In genomic region chr16:46390660-46391462, GRCh38 we compare ENCODE assay signal across 8 cellular contexts.
DNase-seq lines count a peak whose midpoint lies in the region; ATAC-seq, FAIRE-seq and TF ChIP-seq lines count a peak whose summit lies in the region.
"Not testable (repeated sequence)": the region's sequence is repeated elsewhere in the genome, so short reads cannot be mapped to it uniquely, and the experiment has no call there.

No MANE protein-coding gene starts in this region.

- H3K4me3 ChIP-seq in PC-3 (ENCODE audit: low read length); astrocyte (ENCODE audit: insufficient read depth, low read depth, low read length); HepG2 (replicated peaks in 1 of 3; ENCODE audit: insufficient read depth in 1 of 3, low read depth in 2 of 3, low read length in 3 of 3); neural progenitor cell: not testable (repeated sequence)

- not testable (repeated sequence) for H3K4me2 ChIP-seq in PC-3 (ENCODE audit: low read length); astrocyte (ENCODE audit: low read length); HepG2 (ENCODE audit: low read depth, low read length); neural progenitor cell

- not testable (repeated sequence) for H3K9ac ChIP-seq in PC-3 (ENCODE audit: low read length); astrocyte (ENCODE audit: low read length); HepG2 (ENCODE audit: insufficient read depth, low read depth, low read length); neural progenitor cell

- peak; percentile 47 for DNase-seq in Calu3
- DNase-seq in PC-3, result peak; percentile 7
- DNase-seq in activated CD4-positive, alpha-beta T cell treated with anti-CD3 and anti-CD28 coated beads for 4 hours, result peak; percentile 52 to 61
- DNase-seq in astrocyte (ENCODE audit: low read depth), result peak; percentile 36
- DNase-seq in endothelial cell (ENCODE audit: low spot score), result peak; percentile 65
- peak; percentile 59 for DNase-seq in HepG2 (ENCODE audit: low spot score)
- DNase-seq in neural progenitor cell (ENCODE audit: low spot score), result peak; percentile 29
- peak; percentile 85 for DNase-seq in stimulated activated naive B cell treated with anti-CD40 and anti-IgM and Interleukin-4, amounts not matched to agents 10 μg/mL and 1 μg/mL and 100 μg/mL, for 72 hours

- not testable (repeated sequence) for H3K27me3 Mint-ChIP-seq in Calu3 (ENCODE audit: unreplicated experiment); astrocyte (ENCODE audit: low read depth, unreplicated experiment); neural progenitor cell (ENCODE audit: insufficient read depth, low read depth); stimulated activated naive B cell treated with anti-CD40 and anti-IgM and Interleukin-4, amounts not matched to agents 10 μg/mL and 1 μg/mL and 100 μg/mL, for 72 hours
- H3K27me3 Mint-ChIP-seq in endothelial cell (ENCODE audit: unreplicated experiment), result peaks cover 12% of the 10 kb centered on the region

- not testable (repeated sequence) for H3K36me3 ChIP-seq in PC-3 (ENCODE audit: low read depth, low read length); astrocyte (ENCODE audit: insufficient read depth, low read length); HepG2 (replicated peaks in 1 of 2; ENCODE audit: control insufficient read depth in 1 of 2, insufficient read depth in 2 of 2, low read length in 2 of 2); neural progenitor cell

- ATAC-seq in PC-3, result not testable (repeated sequence)
- ATAC-seq in HepG2, result peak; percentile 0; the same call in 2 of the 3 replicates
- peak in 1 of 2 donors; percentile 7 for ATAC-seq in stimulated activated naive B cell treated with anti-CD40 and anti-IgM and Interleukin-4, amounts not matched to agents 10 μg/mL and 1 μg/mL and 100 μg/mL, for 72 hours (replicated peaks)

- H3K27ac ChIP-seq in PC-3 (ENCODE audit: low read length); astrocyte (ENCODE audit: low read depth, low read length); HepG2 (ENCODE audit: extremely low read length, insufficient read depth, low read length); neural progenitor cell: not testable (repeated sequence)

- TF ChIP-seq CTCF in Calu3 (IDR thresholded peaks at IDR 0.05; ENCODE audit: unreplicated experiment); PC-3 (conservative IDR thresholded peaks at IDR 0.05; ENCODE audit: low read depth, low read length); astrocyte (IDR thresholded peaks at IDR 0.05; ENCODE audit: insufficient read depth, low read depth, low read length); endothelial cell (IDR thresholded peaks at IDR 0.05; ENCODE audit: unreplicated experiment); HepG2 (CRISPR knock-in tag; IDR thresholded peaks at IDR 0.05); neural progenitor cell (IDR thresholded peaks at IDR 0.05): not testable (repeated sequence)

- H3K79me2 ChIP-seq in PC-3 (ENCODE audit: low read length); astrocyte (ENCODE audit: insufficient read depth, low read length); HepG2 (ENCODE audit: insufficient read depth, low read length); neural progenitor cell (ENCODE audit: low read depth): not testable (repeated sequence)

- H3K4me1 ChIP-seq in PC-3 (ENCODE audit: insufficient read depth, low read length); astrocyte (ENCODE audit: insufficient read depth, low read length); HepG2 (ENCODE audit: insufficient read depth, low read length); neural progenitor cell: not testable (repeated sequence)

- POLR2A ChIA-PET in PC-3 (lab: Charles Lee; ENCODE audit: unreplicated experiment); HepG2 (lab: Yijun Ruan, JAX): not testable (repeated sequence)

- not testable (repeated sequence) for FAIRE-seq in astrocyte (lab: Jason Lieb, UNC); HepG2 (lab: Jason Lieb, UNC)

- not testable (repeated sequence) for H3K9me3 ChIP-seq in PC-3 (ENCODE audit: low read length)
- H3K9me3 ChIP-seq in astrocyte (ENCODE audit: insufficient read depth, low read depth, low read length), result peaks cover 13% of the 10 kb centered on the region
- H3K9me3 ChIP-seq in HepG2 (ENCODE audit: low read length), result peaks cover 12% of the 10 kb centered on the region
- peaks cover 24% of the 10 kb centered on the region for H3K9me3 ChIP-seq in neural progenitor cell (ENCODE audit: low read depth)

- H3K4me1 Mint-ChIP-seq in Calu3 (ENCODE audit: low read depth, unreplicated experiment); astrocyte (ENCODE audit: low read depth, unreplicated experiment); endothelial cell (ENCODE audit: unreplicated experiment); neural progenitor cell; stimulated activated naive B cell treated with anti-CD40 and anti-IgM and Interleukin-4, amounts not matched to agents 10 μg/mL and 1 μg/mL and 100 μg/mL, for 72 hours: not testable (repeated sequence)

- not testable (repeated sequence) for H3K27me3 ChIP-seq in PC-3 (ENCODE audit: low read length); astrocyte (ENCODE audit: insufficient read depth, low read length); HepG2 (ENCODE audit: control insufficient read depth in 1 of 2, insufficient read depth in 2 of 2, low read length in 2 of 2); neural progenitor cell

- TF ChIP-seq EP300 in HepG2 (IDR thresholded peaks at IDR 0.05; ENCODE audit: low read depth in 2 of 2, low read length in 2 of 2); HepG2 (CRISPR knock-in tag; IDR thresholded peaks at IDR 0.05; ENCODE audit: borderline replicate concordance): not testable (repeated sequence)

- in situ Hi-C loops in HepG2 (cut with HindIII; ENCODE audit: extremely low pct_ligation_motif_present, low pct_unique_long_range_greater_than_20kb), result not testable (repeated sequence)

- H3K4me3 Mint-ChIP-seq in Calu3 (ENCODE audit: low read depth, unreplicated experiment); astrocyte (ENCODE audit: unreplicated experiment); neural progenitor cell; stimulated activated naive B cell treated with anti-CD40 and anti-IgM and Interleukin-4, amounts not matched to agents 10 μg/mL and 1 μg/mL and 100 μg/mL, for 72 hours: not testable (repeated sequence)
- H3K4me3 Mint-ChIP-seq in endothelial cell (ENCODE audit: unreplicated experiment), result peak overlapping the region; percentile 0

- intact Hi-C loops in Calu3 (cut with micrococcal nuclease; ENCODE audit: unreplicated experiment); PC-3 (cut with micrococcal nuclease); HepG2 (cut with micrococcal nuclease; ENCODE audit: unreplicated experiment): not testable (repeated sequence)

- H3F3A ChIP-seq in PC-3 (ENCODE audit: low read length, unreplicated experiment), result not testable (repeated sequence)
- peaks cover 19% of the 10 kb centered on the region for H3F3A ChIP-seq in neural progenitor cell (ENCODE audit: low read depth)

- TF ChIP-seq POLR2A in HepG2 (IDR thresholded peaks at IDR 0.05; ENCODE audit: insufficient read depth in 1 of 2, low read depth in 2 of 2, low read length in 2 of 2), result not testable (repeated sequence)

- BruUV-seq in Calu3 (replicated peaks; lab: Mats Ljungman, UMichigan); PC-3 (replicated peaks; lab: Mats Ljungman, UMichigan); HepG2 (replicated peaks; lab: Mats Ljungman, UMichigan): not testable (repeated sequence)

- CTCF ChIA-PET in Calu3 (lab: Charles Lee), result interaction anchor here (0.6 kb wide), 1 partner anchor 469 kb away, joined by 3 read pairs; no protein-coding TSS in a partner anchor
- CTCF ChIA-PET in PC-3 (lab: Charles Lee), result not testable (repeated sequence)
- CTCF ChIA-PET in HepG2 (lab: Yijun Ruan, JAX; ENCODE audit: low intra/inter-chr PET ratio, low total read pairs), result interaction anchor here (1.0 kb wide), 1 partner anchor 8 kb away, joined by 3 read pairs; no protein-coding TSS in a partner anchor

- not testable (repeated sequence) for H3K27ac Mint-ChIP-seq in Calu3 (ENCODE audit: unreplicated experiment); astrocyte (ENCODE audit: unreplicated experiment); endothelial cell (ENCODE audit: unreplicated experiment); neural progenitor cell; stimulated activated naive B cell treated with anti-CD40 and anti-IgM and Interleukin-4, amounts not matched to agents 10 μg/mL and 1 μg/mL and 100 μg/mL, for 72 hours

- not testable (repeated sequence) for H3K36me3 Mint-ChIP-seq in Calu3 (ENCODE audit: insufficient read depth, unreplicated experiment); astrocyte (ENCODE audit: low read depth, unreplicated experiment); endothelial cell (ENCODE audit: low read depth, unreplicated experiment); neural progenitor cell
- peaks cover 11 to 14% of the 10 kb centered on the region in 2 donors for H3K36me3 Mint-ChIP-seq in stimulated activated naive B cell treated with anti-CD40 and anti-IgM and Interleukin-4, amounts not matched to agents 10 μg/mL and 1 μg/mL and 100 μg/mL, for 72 hours

- TF ChIP-seq RAD21 in HepG2 (CRISPR knock-in tag; IDR thresholded peaks at IDR 0.05), result not testable (repeated sequence)

- H3K9me3 Mint-ChIP-seq in Calu3 (ENCODE audit: low read depth, unreplicated experiment) (peaks cover 15% of the 10 kb centered on the region), astrocyte (ENCODE audit: unreplicated experiment) (peaks cover 25% of the 10 kb centered on the region), endothelial cell (ENCODE audit: unreplicated experiment) (peaks cover 18% of the 10 kb centered on the region), neural progenitor cell (peaks cover 23% of the 10 kb centered on the region)
- H3K9me3 Mint-ChIP-seq in stimulated activated naive B cell treated with anti-CD40 and anti-IgM and Interleukin-4, amounts not matched to agents 10 μg/mL and 1 μg/mL and 100 μg/mL, for 72 hours, result peaks cover 15 to 20% of the 10 kb centered on the region in 2 donors

- H3K9me2 ChIP-seq in PC-3 (replicated peaks; ENCODE audit: low read length), result not testable (repeated sequence)

- 37% methylated on average over 29 of the region's 29 CpGs for WGBS in HepG2 (ENCODE audit: low lambda C conversion rate)

- H4K20me1 ChIP-seq in PC-3 (ENCODE audit: low read length); astrocyte (ENCODE audit: insufficient read depth, low read length); HepG2 (ENCODE audit: insufficient read depth, low read length); neural progenitor cell (ENCODE audit: low read depth): not testable (repeated sequence)

- H2AFZ ChIP-seq in PC-3 (ENCODE audit: low read length); astrocyte (ENCODE audit: low read depth, low read length); HepG2 (ENCODE audit: low read length); neural progenitor cell (replicated peaks): not testable (repeated sequence)

Comparison
In these comparisons a context has a peak if more than half of its experiments do, and no peak if none do; other contexts are left out.
1. DNase-seq: peak in every context shown above with its lines; median percentile 85 in stimulated activated naive B cell treated with anti-CD40 and anti-IgM and Interleukin-4, amounts not matched to agents 10 μg/mL and 1 μg/mL and 100 μg/mL, for 72 hours; 65 in endothelial cell; 59 in HepG2; 56 in activated CD4-positive, alpha-beta T cell treated with anti-CD3 and anti-CD28 coated beads for 4 hours; 47 in Calu3; 36 in astrocyte; 29 in neural progenitor cell; 7 in PC-3.